ENCODE assay signal across 9 cellular contexts in genomic region chr1:27736252-27736651, GRCh38.
"Had no signal": no experiment of that assay in that cellular context is flagged by ENCODE, and none has a peak within 500 bp of the region (broad histone marks: within the 10 kb centered on the region; RNA-seq: fewer than 3 reads in every experiment).

No MANE protein-coding gene starts in this region.

- H2AFZ ChIP-seq: GM23248 had no signal

- H3K27ac ChIP-seq: GM23248, HL-60 had no signal

- H3K4me3 ChIP-seq: GM23248, HAP-1 had no signal

- H3K9me3 Mint-ChIP-seq: HFFc6 had no signal

- H3K9ac ChIP-seq: GM23248 had no signal

- ATAC-seq: HCT116 had no signal

- DNase-seq: GM23248, GOT3, H7, HFFc6, IMR-90, KBM-7 had no signal

- H3K4me3 Mint-ChIP-seq: HFFc6 had no signal

- H3K4me1 ChIP-seq: HAP-1 had no signal

- H3K27ac Mint-ChIP-seq: HFFc6 had no signal

- H3K9me3 ChIP-seq: HAP-1 had no signal
